In the genomic region with DNA sequence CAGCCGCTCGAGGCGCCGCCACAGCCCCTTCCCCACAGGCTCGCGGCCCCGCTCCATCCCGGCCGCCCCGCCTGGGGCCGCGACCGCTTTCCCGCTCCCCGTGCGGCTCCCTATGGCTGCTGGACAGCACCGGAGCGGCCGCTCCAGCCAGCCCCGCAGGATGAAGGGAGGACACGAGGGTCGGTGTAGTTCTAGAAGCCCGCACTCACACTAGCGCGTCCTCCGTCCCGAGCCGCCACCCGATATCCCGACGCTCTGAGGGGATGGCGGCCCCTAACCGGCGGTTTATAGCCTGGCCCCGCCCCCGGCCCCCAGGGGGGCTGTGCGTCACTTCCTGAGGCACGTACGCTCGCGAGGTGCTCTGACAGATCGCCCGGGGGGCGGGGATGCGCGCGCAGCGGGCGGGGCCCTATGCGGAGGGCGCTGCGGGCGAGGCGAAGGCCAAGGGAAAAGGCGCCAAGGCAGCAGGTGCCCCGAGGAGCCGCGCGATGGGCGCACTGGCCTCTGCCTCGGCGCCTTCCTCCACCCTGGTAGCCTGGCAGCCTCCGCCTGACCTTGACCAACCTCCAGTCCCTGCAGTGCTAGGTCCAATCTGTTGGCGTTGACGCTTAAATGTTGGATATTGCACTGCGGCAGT, we compare ENCODE assay signal across 8 cellular contexts. TPM values are rescaled to one million over a fixed set of nuclear protein-coding genes. Genes with fewer than 3 reads are reported as not detected.
DNase-seq lines count a peak whose midpoint lies in the region; ATAC-seq and TF ChIP-seq lines count a peak whose summit lies in the region.

A gene (minus strand): TSS at position 257 of the 637 bp plus-strand sequence. CDS start 4,991 bp downstream, outside the sequence.

- H3K27ac ChIP-seq in C4-2B, result peak within 1 kb of the TSS; percentile 99
- H3K27ac ChIP-seq in left lung, result peak within 1 kb of the TSS; percentile 87 to 93

- H3K4me3 ChIP-seq in left lung, result peak within 1 kb of the TSS; percentile 70 to 98

- TF ChIP-seq CTCF in C4-2B (conservative IDR thresholded peaks at IDR 0.05), result no peak
- TF ChIP-seq CTCF in left lung (IDR thresholded peaks at IDR 0.05), result peak in 1 of 2 donors; percentile 27

- no peaks in the 10 kb centered on the region for H3K9me3 ChIP-seq in left lung

- H3K27me3 ChIP-seq in left lung, result no peaks in the 10 kb centered on the region

- peaks cover 0 to 2% of the 10 kb centered on the region in 2 donors for H3K36me3 ChIP-seq in left lung

- ATAC-seq in GM19395 (IDR thresholded peaks at IDR 0.05; ENCODE audit: unreplicated experiment) (peak; percentile 85), HG03558 (IDR thresholded peaks at IDR 0.05; ENCODE audit: extremely low read depth, unreplicated experiment) (peak; percentile 66), left lung (peak; percentile 96)

- DNase-seq in NCI-H748 treated with DMSO at 0.1 percent for 48 hours (lab: John Stamatoyannopoulos, UW) (peak; percentile 81), dedifferentiated amniotic fluid mesenchymal stem cell (ENCODE audit: extremely low spot score) (peak; percentile 82), left lung (peak; percentile 94 to 99)
- peak; percentile 92 to 93 for DNase-seq in activated CD4-positive, alpha-beta T cell treated with anti-CD3 and anti-CD28 coated beads, Interleukin-2, amount 50 U/mL, for 24 hours (ENCODE audit: low read depth in 1 of 2, low spot score in 1 of 2)
- DNase-seq in stimulated activated CD4-positive, alpha-beta T cell treated with anti-CD3 and anti-CD28 coated beads, Interleukin-2, amount 100 ng/mL, for 4 hours (ENCODE audit: low read depth), result peak; percentile 97

- intact Hi-C loops in left lung (cut with DNase I), result no loop called here

- H3K4me1 ChIP-seq in left lung, result peaks cover 14 to 28% of the 10 kb centered on the region in 2 donors

RNA-seq across cellular contexts. Expression of the gene that starts here (rescaled TPM):
- 100 to 1,000 TPM; 190 to 327 TPM for total RNA-seq in left lung

Comparison
In these comparisons a context has a peak if more than half of its experiments do, and no peak if none do; other contexts are left out.
1. Peak in every context shown above with its lines: DNase-seq, ATAC-seq, H3K4me3 ChIP-seq and H3K27ac ChIP-seq.